Comparison of ENCODE assay signal across 20 cellular contexts in the genomic region with DNA sequence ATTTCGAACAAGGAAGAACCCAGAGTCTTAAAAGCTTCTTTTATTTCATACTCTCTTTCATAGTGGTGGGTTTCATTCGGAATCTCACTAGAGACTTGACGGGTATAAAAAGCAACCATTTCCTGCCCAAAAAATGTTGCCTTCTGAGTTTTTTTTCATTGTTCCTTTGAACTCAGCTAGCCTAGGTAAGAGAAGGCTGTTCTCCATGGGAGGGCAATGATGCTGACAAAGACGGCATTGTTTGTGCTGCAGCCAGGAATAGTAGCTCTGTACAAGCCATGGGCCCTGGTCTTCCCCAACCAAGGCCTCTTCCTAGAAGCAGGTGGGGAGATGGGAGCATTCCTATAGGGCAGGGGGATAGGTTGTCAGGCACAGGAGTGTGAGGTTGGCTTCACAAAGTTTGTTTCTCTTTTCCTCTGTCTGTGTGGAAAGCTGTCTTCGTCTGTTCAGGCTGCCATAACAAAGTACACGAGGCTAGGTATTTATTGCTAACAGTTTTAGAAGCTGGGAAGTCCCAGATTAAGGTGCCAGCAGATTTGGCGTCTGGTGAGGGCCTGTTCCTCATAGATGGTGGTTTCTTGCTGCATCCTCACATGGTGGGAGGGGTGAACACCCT.
DNase-seq lines count a peak whose midpoint lies in the region; ATAC-seq, FAIRE-seq and TF ChIP-seq lines count a peak whose summit lies in the region.
"Had no signal": no experiment of that assay in that cellular context is flagged by ENCODE, and none has a peak within 500 bp of the region (broad histone marks: within the 10 kb centered on the region; RNA-seq: fewer than 3 reads in every experiment).

No MANE protein-coding gene starts in this region.

- TF ChIP-seq EP300 in HepG2 (IDR thresholded peaks at IDR 0.05; ENCODE audit: low read depth in 2 of 2, low read length in 2 of 2): no peak
- no peak for TF ChIP-seq EP300 in HepG2 (CRISPR knock-in tag; IDR thresholded peaks at IDR 0.05; ENCODE audit: borderline replicate concordance)
- no peak for TF ChIP-seq EP300 in GM12878 (IDR thresholded peaks at IDR 0.05; ENCODE audit: borderline replicate concordance in 1 of 2, control insufficient read depth in 1 of 2, low read depth in 2 of 2, low read length in 2 of 2)

- BruUV-seq in HepG2 (replicated peaks; lab: Mats Ljungman, UMichigan): no TSS peak
- BruUV-seq in GM12878 (replicated peaks; lab: Mats Ljungman, UMichigan): no TSS peak

- POLR2A ChIA-PET in HepG2 (lab: Yijun Ruan, JAX): interaction anchor here (1.3 kb wide), 1 partner anchor 17 kb away, joined by 3 read pairs; no protein-coding TSS in a partner anchor
- POLR2A ChIA-PET in GM12878 (lab: Charles Lee): no interaction called here
- POLR2A ChIA-PET in naive thymus-derived CD8-positive, alpha-beta T cell (lab: Charles Lee): no interaction called here

- H3K27me3 Mint-ChIP-seq in naive thymus-derived CD8-positive, alpha-beta T cell: no peaks in the 10 kb centered on the region
- H3K27me3 Mint-ChIP-seq: CD8-positive, alpha-beta memory T cell had no signal

- TF ChIP-seq CTCF in HepG2 (CRISPR knock-in tag; IDR thresholded peaks at IDR 0.05) (no peak), right lobe of liver (IDR thresholded peaks at IDR 0.05) (no peak), GM12878 (IDR thresholded peaks at IDR 0.05 in 2 of 3, conservative IDR thresholded peaks at IDR 0.05 in 1 of 3; ENCODE audit: control insufficient read depth in 2 of 3, extremely low read depth in 1 of 3, insufficient read depth in 1 of 3, low read depth in 3 of 3, low read length in 3 of 3) (no peak)

- H3K4me3 Mint-ChIP-seq in naive thymus-derived CD8-positive, alpha-beta T cell: peak overlapping the region in 8 of 10 donors; percentile 1 to 53 (median 22)
- H3K4me3 Mint-ChIP-seq: CD8-positive, alpha-beta memory T cell had no signal

- H3K4me1 ChIP-seq in HepG2 (ENCODE audit: insufficient read depth, low read length) (peaks cover 36% of the 10 kb centered on the region), right lobe of liver (no peaks in the 10 kb centered on the region), GM12878 (ENCODE audit: control insufficient read depth, insufficient read depth, low read length) (no peaks in the 10 kb centered on the region)

- TF ChIP-seq RAD21 in HepG2 (CRISPR knock-in tag; IDR thresholded peaks at IDR 0.05) (no peak), GM12878 (IDR thresholded peaks at IDR 0.05; ENCODE audit: insufficient read depth, low read depth, low read length) (no peak)

- no peaks in the 10 kb centered on the region for H3K79me2 ChIP-seq in HepG2 (ENCODE audit: insufficient read depth, low read length)
- H3K79me2 ChIP-seq in GM12878 (ENCODE audit: control insufficient read depth, insufficient read depth, low read length): no peaks in the 10 kb centered on the region

- H4K20me1 ChIP-seq in HepG2 (ENCODE audit: insufficient read depth, low read length) (no peaks in the 10 kb centered on the region), GM12878 (ENCODE audit: control insufficient read depth, insufficient read depth) (no peaks in the 10 kb centered on the region)

- H3K36me3 ChIP-seq in HepG2 (replicated peaks in 1 of 2; ENCODE audit: control insufficient read depth in 1 of 2, insufficient read depth in 2 of 2, low read length in 2 of 2): no peaks in the 10 kb centered on the region
- no peaks in the 10 kb centered on the region for H3K36me3 ChIP-seq in right lobe of liver
- H3K36me3 ChIP-seq in GM12878 (ENCODE audit: control insufficient read depth in 2 of 2, insufficient read depth in 2 of 2, low read length in 1 of 2): no peaks in the 10 kb centered on the region
- H3K36me3 ChIP-seq: MG63 had no signal

- WGBS in HepG2 (ENCODE audit: low lambda C conversion rate): 26% methylated on average over 7 of the region's 7 CpGs
- WGBS in right lobe of liver (ENCODE audit: insufficient coverage, low coverage, low lambda C conversion rate, missing lambda C conversion rate): 70% methylated on average over 5 of the region's 7 CpGs
- 49% methylated on average over 7 of the region's 7 CpGs for WGBS in GM12878 (ENCODE audit: insufficient coverage, insufficient replicate concordance, low lambda C conversion rate, missing lambda C conversion rate)

- peak overlapping the region in 9 of 10 donors; percentile 65 to 95 (median 89) for H3K27ac Mint-ChIP-seq in naive thymus-derived CD8-positive, alpha-beta T cell
- H3K27ac Mint-ChIP-seq: CD8-positive, alpha-beta memory T cell had no signal

- H2AFZ ChIP-seq in HepG2 (ENCODE audit: low read length) (no peak overlapping the region), GM12878 (ENCODE audit: control insufficient read depth, low read depth, low read length) (no peak overlapping the region)

- peaks cover 0 to 2% (median 0%) of the 10 kb centered on the region in 3 donors for H3K36me3 Mint-ChIP-seq in naive thymus-derived CD8-positive, alpha-beta T cell
- H3K36me3 Mint-ChIP-seq: CD8-positive, alpha-beta memory T cell had no signal

- CTCF ChIA-PET in HepG2 (lab: Yijun Ruan, JAX; ENCODE audit: low intra/inter-chr PET ratio, low total read pairs): no interaction called here
- CTCF ChIA-PET in GM12878 (lab: Yijun Ruan, JAX): no interaction called here

- H3K9ac ChIP-seq in HepG2 (ENCODE audit: insufficient read depth, low read depth, low read length): no peak overlapping the region
- H3K9ac ChIP-seq in GM12878 (ENCODE audit: control insufficient read depth, insufficient read depth, low read length): no peak overlapping the region

- peak; percentile 71 for DNase-seq in HepG2 (ENCODE audit: low spot score)
- DNase-seq in right lobe of liver: no peak
- DNase-seq in GM12878 (ENCODE audit: low read depth, low spot score): no peak
- DNase-seq in naive thymus-derived CD8-positive, alpha-beta T cell: peak in 3 of 10 donors; percentile 19 to 51 (median 48)
- DNase-seq in kidney tubule cell (ENCODE audit: low spot score): no peak
- DNase-seq in SIG-M5 (lab: John Stamatoyannopoulos, UW): no peak
- DNase-seq: 8988T; DMS79; MG63; NCI-H1092 treated with DMSO at 0.1 percent for 48 hours; NCI-H187; NCI-H345; NCI-H69; NK-92 treated with Interleukin-12 subunit alpha and Interleukin-12 subunit beta, amount 100 ng/mL, for 24 hours; OCI-M1; SHP77 treated with DMSO at 0.1 percent for 48 hours had no signal

- H3K4me2 ChIP-seq in HepG2 (ENCODE audit: low read depth, low read length): peak overlapping the region; percentile 40
- H3K4me2 ChIP-seq in GM12878 (ENCODE audit: control insufficient read depth, insufficient read depth): no peak overlapping the region

- H3K9me3 ChIP-seq in HepG2 (ENCODE audit: low read length) (no peaks in the 10 kb centered on the region), right lobe of liver (no peaks in the 10 kb centered on the region), GM12878 (replicated peaks; ENCODE audit: control insufficient read depth, insufficient read depth, low read length) (no peaks in the 10 kb centered on the region)
- H3K9me3 ChIP-seq: MG63 had no signal

- H3K27me3 ChIP-seq in HepG2 (ENCODE audit: control insufficient read depth in 1 of 2, insufficient read depth in 2 of 2, low read length in 2 of 2): no peaks in the 10 kb centered on the region
- no peaks in the 10 kb centered on the region for H3K27me3 ChIP-seq in right lobe of liver
- no peaks in the 10 kb centered on the region for H3K27me3 ChIP-seq in GM12878 (replicated peaks in 1 of 2; ENCODE audit: control insufficient read depth in 2 of 2, insufficient read depth in 2 of 2, low read length in 1 of 2)
- H3K27me3 ChIP-seq: MG63 had no signal

- RAD21 ChIA-PET in GM12878 (lab: Charles Lee; ENCODE audit: unreplicated experiment): no interaction called here

- no peaks in the 10 kb centered on the region for H3K9me3 Mint-ChIP-seq in naive thymus-derived CD8-positive, alpha-beta T cell
- H3K9me3 Mint-ChIP-seq: CD8-positive, alpha-beta memory T cell had no signal

- peak; percentile 81 for ATAC-seq in HepG2
- ATAC-seq in right lobe of liver: no peak
- ATAC-seq in GM12878: no peak
- peak; percentile 50 to 80 for ATAC-seq in naive thymus-derived CD8-positive, alpha-beta T cell
- no peak for ATAC-seq in HG02571 (IDR thresholded peaks at IDR 0.05; ENCODE audit: unreplicated experiment)
- ATAC-seq in GM21576 (IDR thresholded peaks at IDR 0.05; ENCODE audit: unreplicated experiment): no peak

- no peak overlapping the region for H3K27ac ChIP-seq in HepG2 (ENCODE audit: extremely low read length, insufficient read depth, low read length)
- H3K27ac ChIP-seq in right lobe of liver: no peak overlapping the region
- H3K27ac ChIP-seq in GM12878 (ENCODE audit: control insufficient read depth, insufficient read depth): no peak overlapping the region

- TF ChIP-seq POLR2A in HepG2 (IDR thresholded peaks at IDR 0.05; ENCODE audit: insufficient read depth in 1 of 2, low read depth in 2 of 2, low read length in 2 of 2) (no peak), right lobe of liver (IDR thresholded peaks at IDR 0.05) (no peak), GM12878 (IDR thresholded peaks at IDR 0.05; ENCODE audit: low read depth, low read length) (no peak)

- H3K4me3 ChIP-seq in HepG2 (replicated peaks in 1 of 3; ENCODE audit: insufficient read depth in 1 of 3, low read depth in 2 of 3, low read length in 3 of 3) (no peak overlapping the region), right lobe of liver (no peak overlapping the region), GM12878 (no peak overlapping the region)
- H3K4me3 ChIP-seq: MG63 had no signal

- H3K4me1 Mint-ChIP-seq in naive thymus-derived CD8-positive, alpha-beta T cell: peaks cover 10 to 19% (median 13%) of the 10 kb centered on the region in 4 donors
- H3K4me1 Mint-ChIP-seq: CD8-positive, alpha-beta memory T cell had no signal

- SMC1A ChIA-PET in GM12878 (lab: Charles Lee; ENCODE audit: uncharacterized antibody, unreplicated experiment): no interaction called here

- in situ Hi-C loops in HepG2 (cut with HindIII; ENCODE audit: extremely low pct_ligation_motif_present, low pct_unique_long_range_greater_than_20kb) (no loop called here), GM12878 (cut with MboI) (no loop called here)

- intact Hi-C loops in HepG2 (cut with micrococcal nuclease; ENCODE audit: unreplicated experiment): loop anchor here (5.0 to 10.0 kb wide), 3 partner anchors 251 to 421 kb away; no protein-coding TSS in a partner anchor
- intact Hi-C loops in right lobe of liver (cut with DNase I): no loop called here
- intact Hi-C loops in GM12878 (cut with micrococcal nuclease; ENCODE audit: unreplicated experiment): loop anchor here (10.0 kb wide), 1 partner anchor 419 kb away; no protein-coding TSS in a partner anchor

- FAIRE-seq in HepG2 (lab: Jason Lieb, UNC): peak; percentile 37
- FAIRE-seq in GM12878 (lab: Jason Lieb, UNC): peak; percentile 38
- FAIRE-seq: D721Med had no signal

Comparison
In these comparisons a context has a peak if more than half of its experiments do, and no peak if none do; other contexts are left out.
1. ATAC-seq: peak in HepG2 (single experiment) and naive thymus-derived CD8-positive, alpha-beta T cell (2 of 2); none in right lobe of liver (0 of 4), GM12878 (single experiment), HG02571 (single experiment) and GM21576 (single experiment).
2. intact Hi-C loops: an anchor here in HepG2 (5.0 to 10.0 kb wide) and GM12878 (10.0 kb wide); none called in right lobe of liver.
3. Of the 75 proteins assayed by ChIP-seq in both HepG2 and GM12878: peak only in HepG2: BCL3, TCF7 and ZNF274; only in GM12878: none; in both: none; in neither: 72.